Comparison of ENCODE assay signal across 7 cellular contexts in genomic region chr19:6362024-6362344, GRCh38. TPM values are rescaled to one million over a fixed set of nuclear protein-coding genes. Genes with fewer than 3 reads are reported as not detected.
DNase-seq lines count a peak whose midpoint lies in the region; ATAC-seq and TF ChIP-seq lines count a peak whose summit lies in the region.

No MANE protein-coding gene starts in this region.

- WGBS in right cardiac atrium: 0% methylated on average over 7 of the region's 7 CpGs
- 0 to 2% (median 1%) methylated on average over 7 of the region's 7 CpGs for WGBS in spleen, 5 donors

- ATAC-seq in WTC11 (peak; percentile 9), right cardiac atrium (peak in 1 of 2 donors; percentile 55), HG03045 (IDR thresholded peaks at IDR 0.05; ENCODE audit: unreplicated experiment) (no peak), GM21619 (IDR thresholded peaks at IDR 0.05; ENCODE audit: unreplicated experiment) (no peak), GM18867 (IDR thresholded peaks at IDR 0.05; ENCODE audit: unreplicated experiment) (no peak)

- H3K36me3 ChIP-seq in HAP-1 (replicated peaks): peaks cover 34% of the 10 kb centered on the region
- peaks cover 0 to 40% (median 32%) of the 10 kb centered on the region in 6 donors for H3K36me3 ChIP-seq in spleen

- no peaks in the 10 kb centered on the region for H3K9me3 ChIP-seq in HAP-1
- H3K9me3 ChIP-seq in right cardiac atrium (ENCODE audit: control insufficient read depth, low read length): no peaks in the 10 kb centered on the region
- no peaks in the 10 kb centered on the region for H3K9me3 ChIP-seq in spleen

- H3K27ac ChIP-seq in right cardiac atrium (ENCODE audit: low read length) (peak overlapping the region; percentile 16), spleen (peak overlapping the region; percentile 76 to 96 (median 91))

- H3K9me3 Mint-ChIP-seq in WTC11: no peaks in the 10 kb centered on the region

- intact Hi-C loops in right cardiac atrium (cut with DNase I): no loop called here
- intact Hi-C loops in spleen (cut with DNase I; ENCODE audit: low total_unique reads): no loop called here

- CTCF ChIA-PET in WTC11 (lab: Charles Lee): no interaction called here

- TF ChIP-seq CTCF in WTC11 (IDR thresholded peaks at IDR 0.05): no peak
- no peak for TF ChIP-seq CTCF in spleen (IDR thresholded peaks at IDR 0.05 in 8 of 11, conservative IDR thresholded peaks at IDR 0.05 in 3 of 11)

- H3K36me3 Mint-ChIP-seq in WTC11: peaks cover 23% of the 10 kb centered on the region

- TF ChIP-seq POLR2A in spleen (IDR thresholded peaks at IDR 0.05): no peak

- POLR2A ChIA-PET in WTC11 (lab: Charles Lee): interaction anchor here (1.5 kb wide), 1 partner anchor 11 kb away, joined by 11 read pairs; the partner anchor contains the start of gene ALKBH7

- in situ Hi-C loops in HAP-1 (cut with MboI; ENCODE audit: low sequenced_read_pairs): no loop called here

- no peaks in the 10 kb centered on the region for H3K27me3 ChIP-seq in HAP-1 (ENCODE audit: low read depth)
- no peaks in the 10 kb centered on the region for H3K27me3 ChIP-seq in right cardiac atrium (ENCODE audit: control insufficient read depth, insufficient read depth)
- H3K27me3 ChIP-seq in spleen (replicated peaks in 1 of 7): no peaks in the 10 kb centered on the region

- H3K4me3 ChIP-seq in HAP-1 (peak overlapping the region; percentile 78), right cardiac atrium (ENCODE audit: low read length) (peak overlapping the region; percentile 86), spleen (peak overlapping the region; percentile 79 to 99 (median 96))

- DNase-seq in HAP-1 (ENCODE audit: low spot score in 2 of 2) (no peak), WTC11 (ENCODE audit: low spot score) (no peak), right cardiac atrium (no peak), spleen (no peak)

- H3K27ac Mint-ChIP-seq in WTC11: no peak overlapping the region

- peak overlapping the region; percentile 83 for H3K4me3 Mint-ChIP-seq in WTC11

- peaks cover 8% of the 10 kb centered on the region; the same call in 1 of the 2 replicates for H3K27me3 Mint-ChIP-seq in WTC11 (ENCODE audit: low read depth)

- peaks cover 5% of the 10 kb centered on the region; the same call in 1 of the 2 replicates for H3K4me1 Mint-ChIP-seq in WTC11

- H3K4me1 ChIP-seq in HAP-1 (no peaks in the 10 kb centered on the region), right cardiac atrium (ENCODE audit: control insufficient read depth, insufficient read depth, low read length) (peaks cover 4% of the 10 kb centered on the region), spleen (peaks cover 9 to 33% (median 20%) of the 10 kb centered on the region in 6 donors)

TF ChIP-seq in WTC11, 78 proteins besides CTCF, POLR2A, EP300 and RAD21:
- TF ChIP-seq IRF2 (CRISPR knock-in tag; IDR thresholded peaks at IDR 0.05; ENCODE audit: borderline replicate concordance, low read depth) (no peak), SP1 (CRISPR knock-in tag; conservative IDR thresholded peaks at IDR 0.05) (no peak), ZMAT4 (CRISPR knock-in tag; IDR thresholded peaks at IDR 0.05) (no peak), PRDM15 (CRISPR knock-in tag; IDR thresholded peaks at IDR 0.05) (no peak), TEAD1 (CRISPR knock-in tag; IDR thresholded peaks at IDR 0.05) (no peak), SMAD4 (CRISPR knock-in tag; IDR thresholded peaks at IDR 0.05) (no peak), NFYB (CRISPR knock-in tag; conservative IDR thresholded peaks at IDR 0.05; ENCODE audit: low read depth) (no peak), PRRX2 (CRISPR knock-in tag; IDR thresholded peaks at IDR 0.05) (no peak), GRHL2 (CRISPR knock-in tag; IDR thresholded peaks at IDR 0.05; ENCODE audit: insufficient replicate concordance, severe bottlenecking) (no peak)
- TF ChIP-seq, protein P1, sequence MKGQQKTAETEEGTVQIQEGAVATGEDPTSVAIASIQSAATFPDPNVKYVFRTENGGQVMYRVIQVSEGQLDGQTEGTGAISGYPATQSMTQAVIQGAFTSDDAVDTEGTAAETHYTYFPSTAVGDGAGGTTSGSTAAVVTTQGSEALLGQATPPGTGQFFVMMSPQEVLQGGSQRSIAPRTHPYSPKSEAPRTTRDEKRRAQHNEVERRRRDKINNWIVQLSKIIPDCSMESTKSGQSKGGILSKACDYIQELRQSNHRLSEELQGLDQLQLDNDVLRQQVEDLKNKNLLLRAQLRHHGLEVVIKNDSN (CRISPR knock-in tag; IDR thresholded peaks at IDR 0.05): no peak

RNA-seq across cellular contexts. Expression of gene CLPP, which starts 0.7 kb away (rescaled TPM):
- 86.2 to 95.8 TPM (median 91.9 TPM) in 3 replicates for total RNA-seq in WTC11 (2021)
- 10 to 100 TPM; 61.5 to 79.5 (median 68.6) TPM for total RNA-seq in right cardiac atrium
- 73.0 TPM for polyA plus RNA-seq in right cardiac atrium
- total RNA-seq in spleen: 10 to 100 TPM; 45.3 to 68.6 (median 53.7) TPM
- 10 to 100 TPM; 43.6 to 66.4 (median 55.9) TPM for polyA plus RNA-seq in spleen

RNA-seq across cellular contexts. Expression of gene ALKBH7, which starts 10.6 kb away (rescaled TPM):
- total RNA-seq in WTC11 (2021): 96.4 to 119 TPM (median 114 TPM) in 3 replicates
- total RNA-seq in right cardiac atrium: 100 to 1,000 TPM in 3 of 4 donors, 10 to 100 TPM in 1; 95.6 to 127 (median 119) TPM
- polyA plus RNA-seq in right cardiac atrium: 99.0 TPM
- total RNA-seq in spleen: 10 to 100 TPM; 35.5 to 50.6 (median 42.5) TPM
- 10 to 100 TPM; 64.6 to 80.3 (median 68.3) TPM for polyA plus RNA-seq in spleen

RNA-seq across cellular contexts. Expression of gene PSPN, which starts 13.7 kb away (rescaled TPM):
- total RNA-seq in WTC11 (2021) (1.9 to 3.5 TPM (median 2.9 TPM) in 3 replicates), right cardiac atrium (1 to 10 TPM in 2 of 4 donors, under 1 TPM in 2; 0.68 to 1.3 (median 0.99) TPM), spleen (1 to 10 TPM; 1.3 to 2.2 (median 1.9) TPM)
- polyA plus RNA-seq in right cardiac atrium (0.50 TPM), spleen (1 to 10 TPM in 1 of 3 donors, under 1 TPM in 2; 0.43 to 1.2 (median 0.53) TPM)

RNA-seq across cellular contexts. Expression of gene ACER1, which starts 28.6 kb away (rescaled TPM):
- not detected in 3 replicates for total RNA-seq in WTC11 (2021)
- total RNA-seq in right cardiac atrium: not detected
- polyA plus RNA-seq in right cardiac atrium: not detected
- total RNA-seq in spleen: under 1 TPM in 2 of 7 donors, not detected in 5; 0.23 to 0.66 TPM
- under 1 TPM; 0.11 to 0.19 (median 0.12) TPM for polyA plus RNA-seq in spleen

RNA-seq across cellular contexts. Expression of gene GTF2F1, which starts 31.0 kb away (rescaled TPM):
- total RNA-seq in WTC11 (2021) (61.5 to 62.9 TPM (median 62.4 TPM) in 3 replicates), right cardiac atrium (10 to 100 TPM; 30.8 to 39.8 (median 34.3) TPM), spleen (10 to 100 TPM; 35.1 to 51.4 (median 42.3) TPM)
- polyA plus RNA-seq in right cardiac atrium (33.8 TPM), spleen (10 to 100 TPM; 28.3 to 43.7 (median 35.2) TPM)
